In the genomic region with DNA sequence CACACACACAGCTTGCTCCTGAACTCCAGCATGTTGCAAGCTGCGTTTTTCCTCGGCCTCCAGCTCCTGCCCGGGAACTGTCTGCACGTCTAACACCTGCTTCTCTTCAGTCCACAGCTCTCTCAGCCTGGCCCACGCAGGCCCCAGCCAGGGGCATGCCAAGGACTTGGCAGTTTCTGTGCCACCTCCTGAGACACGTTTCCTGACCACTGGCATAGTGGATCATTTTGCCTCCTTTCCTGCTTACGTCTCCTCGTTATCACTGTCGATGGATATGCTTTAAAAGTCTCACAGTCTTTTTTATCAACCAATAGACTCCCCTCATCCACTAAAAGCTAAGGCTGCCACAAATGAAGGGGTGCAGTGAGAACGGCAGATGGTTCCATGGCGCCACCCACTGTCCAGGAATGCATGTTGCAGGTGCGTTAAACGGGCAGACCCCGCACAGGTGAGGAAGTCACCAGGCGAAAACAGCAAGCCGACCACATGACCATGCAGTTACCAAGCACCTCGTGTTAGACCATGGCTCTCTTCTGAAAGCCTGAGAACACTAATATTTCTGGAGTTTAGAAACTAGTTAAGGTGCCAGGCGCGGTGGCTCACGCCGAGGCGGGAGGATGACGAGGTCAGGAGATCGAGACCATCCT, we compare ENCODE assay signal across 10 cellular contexts. TPM values are rescaled to one million over a fixed set of nuclear protein-coding genes. Genes with fewer than 3 reads are reported as not detected.
DNase-seq lines count a peak whose midpoint lies in the region; ATAC-seq and TF ChIP-seq lines count a peak whose summit lies in the region.
"Had no signal": no experiment of that assay in that cellular context is flagged by ENCODE, and none has a peak within 500 bp of the region (broad histone marks: within the 10 kb centered on the region; RNA-seq: fewer than 3 reads in every experiment).

No MANE protein-coding gene starts in this region.

- ATAC-seq in activated T-cell treated with anti-CD3 and anti-CD28 coated beads, Interleukin-2, amount 50 U/mL, for 4 hours: peak; percentile 73 to 76
- ATAC-seq in omental fat pad (ENCODE audit: low FRiP score) (peak; percentile 66), upper lobe of right lung (peak; percentile 90), HG02870 (IDR thresholded peaks at IDR 0.05; ENCODE audit: unreplicated experiment) (no peak)

- peaks cover 4% of the 10 kb centered on the region for H3K4me1 ChIP-seq in upper lobe of right lung

- peak overlapping the region; percentile 42 for H3K4me3 Mint-ChIP-seq in activated T-cell treated with anti-CD3 and anti-CD28 coated beads, Interleukin-2, amount 50 U/mL, for 4 hours
- H3K4me3 Mint-ChIP-seq: dendritic cell treated with granulocyte-macrophage colony-stimulating factor and Interleukin-4, amounts not matched to agents 40 ng/mL and 50 ng/mL, for 4 days had no signal

- no peak overlapping the region for H3K27ac ChIP-seq in upper lobe of right lung
- H3K27ac ChIP-seq: BLaER1 had no signal

- H3K9me3 ChIP-seq in upper lobe of right lung: no peaks in the 10 kb centered on the region
- H3K9me3 ChIP-seq: BLaER1 had no signal

- peaks cover 4% of the 10 kb centered on the region for H3K4me1 Mint-ChIP-seq in activated T-cell treated with anti-CD3 and anti-CD28 coated beads, Interleukin-2, amount 50 U/mL, for 4 hours (ENCODE audit: low read depth)

- no peaks in the 10 kb centered on the region for H3K27me3 ChIP-seq in upper lobe of right lung
- H3K27me3 ChIP-seq: BLaER1 had no signal

- DNase-seq in NCI-H1417 (lab: John Stamatoyannopoulos, UW) (peak; percentile 8 to 56 (median 31)), NCI-H1417 treated with DMSO at 0.1 percent for 48 hours (lab: John Stamatoyannopoulos, UW) (no peak), NCI-H748 (lab: John Stamatoyannopoulos, UW; ENCODE audit: unreplicated experiment) (peak; percentile 41), fibroblast of pulmonary artery (ENCODE audit: low read depth) (peak; percentile 39), omental fat pad (ENCODE audit: low spot score) (peak; percentile 31), upper lobe of right lung (peak; percentile 76)
- peak; percentile 40 for DNase-seq in activated T-cell treated with anti-CD3 and anti-CD28 coated beads, Interleukin-2, amount 50 U/mL, for 4 hours

- H3K27me3 Mint-ChIP-seq in activated T-cell treated with anti-CD3 and anti-CD28 coated beads, Interleukin-2, amount 50 U/mL, for 4 hours (ENCODE audit: low read depth): peaks cover 5% of the 10 kb centered on the region

- peak; percentile 75 for TF ChIP-seq CTCF in fibroblast of pulmonary artery (IDR thresholded peaks at IDR 0.05; ENCODE audit: low read length, missing control alignments)
- peak in 1 of 3 donors; percentile 26 for TF ChIP-seq CTCF in omental fat pad (IDR thresholded peaks at IDR 0.05)
- peak; percentile 70 for TF ChIP-seq CTCF in upper lobe of right lung (IDR thresholded peaks at IDR 0.05)

- H3K36me3 ChIP-seq in upper lobe of right lung: peaks cover 9% of the 10 kb centered on the region

- H3K36me3 Mint-ChIP-seq in activated T-cell treated with anti-CD3 and anti-CD28 coated beads, Interleukin-2, amount 50 U/mL, for 4 hours (ENCODE audit: insufficient read depth): no peaks in the 10 kb centered on the region

- no peaks in the 10 kb centered on the region for H3K9me3 Mint-ChIP-seq in activated T-cell treated with anti-CD3 and anti-CD28 coated beads, Interleukin-2, amount 50 U/mL, for 4 hours
- H3K9me3 Mint-ChIP-seq: dendritic cell treated with granulocyte-macrophage colony-stimulating factor and Interleukin-4, amounts not matched to agents 40 ng/mL and 50 ng/mL, for 4 days had no signal

- intact Hi-C loops in upper lobe of right lung (cut with DNase I): no loop called here

- H3K4me3 ChIP-seq in fibroblast of pulmonary artery (replicated peaks; ENCODE audit: low read depth, low read length) (no peak overlapping the region), upper lobe of right lung (no peak overlapping the region)
- H3K4me3 ChIP-seq: BLaER1 had no signal

RNA-seq across cellular contexts. Expression of gene TEAD4, which starts 14.7 kb away (rescaled TPM):
- total RNA-seq in activated T-cell treated with anti-CD3 and anti-CD28 coated beads, Interleukin-2, amount 50 U/mL, for 4 hours: 1 to 10 TPM; 2.7 to 4.1 (median 3.7) TPM
- total RNA-seq in omental fat pad (10 to 100 TPM; 14.5 to 79.3 (median 17.0) TPM), upper lobe of right lung (42.5 TPM)

RNA-seq across cellular contexts. Expression of gene TULP3, which starts 53.8 kb away (rescaled TPM):
- total RNA-seq in activated T-cell treated with anti-CD3 and anti-CD28 coated beads, Interleukin-2, amount 50 U/mL, for 4 hours: 1 to 10 TPM; 7.0 to 8.6 (median 7.4) TPM
- 10 to 100 TPM in 3 of 4 donors, 1 to 10 TPM in 1; 7.8 to 25.4 (median 21.1) TPM for total RNA-seq in omental fat pad
- 16.3 TPM for total RNA-seq in upper lobe of right lung
